17 cellular contexts compared by ENCODE assay signal in genomic region chr9:12631866-12632265, GRCh38.
A peak's percentile ranks its signal among the peaks of the same experiment; 100 is the strongest.
DNase-seq lines count a peak whose midpoint lies in the region; ATAC-seq, FAIRE-seq and TF ChIP-seq lines count a peak whose summit lies in the region.
"Had no signal": no experiment of that assay in that cellular context is flagged by ENCODE, and none has a peak within 500 bp of the region (broad histone marks: within the 10 kb centered on the region; RNA-seq: fewer than 3 reads in every experiment).

No MANE protein-coding gene starts in this region.

- no peak overlapping the region for H3K27ac ChIP-seq in SJCRH30
- H3K27ac ChIP-seq: A549 had no signal

- H3K27me3 ChIP-seq in SJCRH30, result no peaks in the 10 kb centered on the region

- FAIRE-seq in D721Med (lab: Jason Lieb, UNC) (peak; percentile 72), RCC 7860 (lab: Jason Lieb, UNC) (peak; percentile 91)
- FAIRE-seq: A549, GM12878, GM18507, HepG2, HTR-8/SVneo had no signal

- ATAC-seq in HG03097 (IDR thresholded peaks at IDR 0.05; ENCODE audit: low FRiP score, unreplicated experiment), result no peak
- ATAC-seq: A549; CD8-positive, alpha-beta T cell; GM12878; GM23338; HepG2 had no signal

- no peak for TF ChIP-seq CTCF in D721Med (IDR thresholded peaks at IDR 0.05; ENCODE audit: insufficient read depth, missing control alignments)

- DNase-seq in D721Med (ENCODE audit: insufficient read length, low spot score), result no peak
- peak; percentile 70 for DNase-seq in RCC 7860 (ENCODE audit: low spot score)
- peak; percentile 84 for DNase-seq in kidney glomerular epithelial cell (lab: John Stamatoyannopoulos, UW)
- DNase-seq in renal cortical epithelial cell (ENCODE audit: low read depth), result peak; percentile 91
- DNase-seq in cortex of kidney (lab: John Stamatoyannopoulos, UW), result no peak
- DNase-seq in SJCRH30, result no peak
- DNase-seq: CD8-positive, alpha-beta T cell; COR-L47; DMS79; H7 had no signal

- H3K36me3 ChIP-seq in SJCRH30, result no peaks in the 10 kb centered on the region

- no peaks in the 10 kb centered on the region for H3K4me1 ChIP-seq in SJCRH30
- H3K4me1 ChIP-seq: A549 had no signal

- H3K4me3 ChIP-seq in SJCRH30, result no peak overlapping the region
- H3K4me3 ChIP-seq: A549, GM12878, GM23338 had no signal

- no peaks in the 10 kb centered on the region for H3K9me3 ChIP-seq in SJCRH30 (replicated peaks)
- H3K9me3 ChIP-seq: A549 had no signal

Comparison
In these comparisons a context has a peak if more than half of its experiments do, and no peak if none do; other contexts are left out.
1. DNase-seq: peak in RCC 7860 (single experiment), kidney glomerular epithelial cell (single experiment) and renal cortical epithelial cell (single experiment); none in D721Med (single experiment), cortex of kidney (single experiment) and SJCRH30 (0 of 2).